Comparison of ENCODE assay signal across 25 cellular contexts in the genomic region with DNA sequence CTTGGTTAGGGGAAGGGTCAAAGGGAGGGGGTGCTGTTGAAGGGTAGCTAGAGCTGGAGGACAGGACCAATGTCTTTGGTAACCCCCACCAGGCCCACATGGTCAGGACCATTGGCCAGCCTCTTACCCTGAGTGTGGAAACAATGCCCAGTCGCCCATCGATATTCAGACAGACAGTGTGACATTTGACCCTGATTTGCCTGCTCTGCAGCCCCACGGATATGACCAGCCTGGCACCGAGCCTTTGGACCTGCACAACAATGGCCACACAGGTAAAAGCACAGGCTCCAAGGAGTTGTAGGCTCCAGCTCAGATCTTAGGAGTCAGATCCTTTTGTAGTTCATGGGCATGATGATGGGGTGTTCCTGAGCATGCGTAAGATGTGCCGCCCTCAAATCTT. TPM values are rescaled to one million over a fixed set of nuclear protein-coding genes. Genes with fewer than 3 reads are reported as not detected.
DNase-seq lines count a peak whose midpoint lies in the region; ATAC-seq and TF ChIP-seq lines count a peak whose summit lies in the region.
"Had no signal": no experiment of that assay in that cellular context is flagged by ENCODE, and none has a peak within 500 bp of the region (broad histone marks: within the 10 kb centered on the region; RNA-seq: fewer than 3 reads in every experiment).

No MANE protein-coding gene starts in this region.

- H3K36me3 Mint-ChIP-seq in Calu3 (ENCODE audit: insufficient read depth, unreplicated experiment) (peaks cover 20% of the 10 kb centered on the region), glutamatergic neuron (ENCODE audit: unreplicated experiment) (no peaks in the 10 kb centered on the region)

- CTCF ChIA-PET in Calu3 (lab: Charles Lee) = interaction anchor here (1.6 kb wide), 1 partner anchor 9 kb away, joined by 5 read pairs; no protein-coding TSS in a partner anchor
- CTCF ChIA-PET in PC-3 (lab: Charles Lee) = no interaction called here

- H3K4me3 ChIP-seq in PC-3 (ENCODE audit: low read length) = no peak overlapping the region
- H3K4me3 ChIP-seq: A549; BLaER1 treated with 17β-estradiol and CSF1 and Interleukin-3, amounts not matched to agents 10 nM and 100 nM; Peyer's patch; SK-N-MC had no signal

- H3K4me1 ChIP-seq in PC-3 (ENCODE audit: insufficient read depth, low read length) = peaks cover 46% of the 10 kb centered on the region

- H3K9me2 ChIP-seq in PC-3 (replicated peaks; ENCODE audit: low read length) = no peaks in the 10 kb centered on the region

- ATAC-seq in PC-3 (no peak), HG03439 (IDR thresholded peaks at IDR 0.05; ENCODE audit: unreplicated experiment) (no peak)
- ATAC-seq: A549, HCT116 had no signal

- DNase-seq in Calu3 = no peak
- no peak for DNase-seq in PC-3
- no peak for DNase-seq in glutamatergic neuron
- peak; percentile 55 for DNase-seq in posterior vena cava (ENCODE audit: low spot score)
- DNase-seq in epidermal melanocyte (ENCODE audit: insufficient read length, low spot score) = no peak
- DNase-seq in stimulated activated naive CD4-positive, alpha-beta T cell (lab: John Stamatoyannopoulos, UW) = no peak
- DNase-seq: AML-193; CD4-positive, alpha-beta memory T cell; COR-L47; DMS 273 treated with DMSO at 0.1 percent for 48 hours; DMS79 treated with DMSO at 0.1 percent for 48 hours; GF-D8; NCI-H1048; NCI-H1417; NCI-H1694; NCI-H2029 treated with DMSO at 0.1 percent for 48 hours; NCI-H446 treated with DMSO at 0.1 percent for 48 hours; NCI-H526 treated with DMSO at 0.1 percent for 48 hours; Peyer's patch; SIG-M5 had no signal

- no peaks in the 10 kb centered on the region for H3K9me3 ChIP-seq in PC-3 (ENCODE audit: low read length)
- H3K9me3 ChIP-seq: A549; BLaER1 treated with 17β-estradiol and CSF1 and Interleukin-3, amounts not matched to agents 10 nM and 100 nM; Peyer's patch had no signal

- TF ChIP-seq CTCF in Calu3 (IDR thresholded peaks at IDR 0.05; ENCODE audit: unreplicated experiment) = no peak
- TF ChIP-seq CTCF in PC-3 (conservative IDR thresholded peaks at IDR 0.05; ENCODE audit: low read depth, low read length) = no peak
- no peak for TF ChIP-seq CTCF in glutamatergic neuron (IDR thresholded peaks at IDR 0.05; ENCODE audit: partially characterized antibody, unreplicated experiment)

- H2AFZ ChIP-seq in PC-3 (ENCODE audit: low read length) = no peak overlapping the region

- H4K20me1 ChIP-seq in PC-3 (ENCODE audit: low read length) = no peaks in the 10 kb centered on the region

- peak overlapping the region; percentile 74; the same call in 1 of the 2 replicates for H3K4me2 ChIP-seq in PC-3 (ENCODE audit: low read length)
- H3K4me2 ChIP-seq: A549; BLaER1 treated with 17β-estradiol and CSF1 and Interleukin-3, amounts not matched to agents 10 nM and 100 nM had no signal

- BruUV-seq in Calu3 (replicated peaks; lab: Mats Ljungman, UMichigan) (no TSS peak), PC-3 (replicated peaks; lab: Mats Ljungman, UMichigan) (no TSS peak)

- POLR2A ChIA-PET in PC-3 (lab: Charles Lee; ENCODE audit: unreplicated experiment) = interaction anchor here (0.6 kb wide), 1 partner anchor 1967 kb away, joined by 7 read pairs; no protein-coding TSS in a partner anchor

- H3K4me3 Mint-ChIP-seq in Calu3 (ENCODE audit: low read depth, unreplicated experiment) (no peak overlapping the region), glutamatergic neuron (ENCODE audit: unreplicated experiment) (peak overlapping the region; percentile 9)
- H3K4me3 Mint-ChIP-seq: CD4-positive, alpha-beta memory T cell had no signal

- intact Hi-C loops in Calu3 (cut with micrococcal nuclease; ENCODE audit: unreplicated experiment) = no loop called here
- intact Hi-C loops in PC-3 (cut with micrococcal nuclease) = no loop called here
- intact Hi-C loops in posterior vena cava (cut with DNase I) = no loop called here

- no peaks in the 10 kb centered on the region for H3K9me3 Mint-ChIP-seq in Calu3 (ENCODE audit: low read depth, unreplicated experiment)
- H3K9me3 Mint-ChIP-seq in glutamatergic neuron (ENCODE audit: unreplicated experiment) = peaks cover 4% of the 10 kb centered on the region
- H3K9me3 Mint-ChIP-seq: CD4-positive, alpha-beta memory T cell had no signal

- H3K27ac ChIP-seq in PC-3 (ENCODE audit: low read length) = peak overlapping the region; percentile 87
- H3K27ac ChIP-seq: A549; BLaER1 treated with 17β-estradiol and CSF1 and Interleukin-3, amounts not matched to agents 10 nM and 100 nM; Peyer's patch; SK-N-MC had no signal

- peak overlapping the region; percentile 77 for H3K27ac Mint-ChIP-seq in Calu3 (ENCODE audit: unreplicated experiment)
- no peak overlapping the region for H3K27ac Mint-ChIP-seq in glutamatergic neuron (ENCODE audit: unreplicated experiment)

- peaks cover 16% of the 10 kb centered on the region; the same call in 1 of the 2 replicates for H3K36me3 ChIP-seq in PC-3 (ENCODE audit: low read depth, low read length)

- H3K9ac ChIP-seq in PC-3 (ENCODE audit: low read length) = no peak overlapping the region
- H3K9ac ChIP-seq: BLaER1 treated with 17β-estradiol and CSF1 and Interleukin-3, amounts not matched to agents 10 nM and 100 nM had no signal

- peaks cover 8% of the 10 kb centered on the region for H3K79me2 ChIP-seq in PC-3 (ENCODE audit: low read length)

- H3K4me1 Mint-ChIP-seq in Calu3 (ENCODE audit: low read depth, unreplicated experiment) = peaks cover 64% of the 10 kb centered on the region
- H3K4me1 Mint-ChIP-seq in glutamatergic neuron (ENCODE audit: low read depth, unreplicated experiment) = peaks cover 22% of the 10 kb centered on the region

- H3K27me3 Mint-ChIP-seq in Calu3 (ENCODE audit: unreplicated experiment) (peaks cover 28% of the 10 kb centered on the region), glutamatergic neuron (ENCODE audit: unreplicated experiment) (no peaks in the 10 kb centered on the region)

- H3F3A ChIP-seq in PC-3 (ENCODE audit: low read length, unreplicated experiment) = peaks cover 8% of the 10 kb centered on the region

- H3K27me3 ChIP-seq in PC-3 (ENCODE audit: low read length) = no peaks in the 10 kb centered on the region
- H3K27me3 ChIP-seq: Peyer's patch had no signal

RNA-seq across cellular contexts. Expression of a gene that starts 3.8 kb away (rescaled TPM):
- total RNA-seq in Calu3 (2022) = 1.0 and 1.3 TPM in 2 replicates
- total RNA-seq in PC-3 (2014; rRNA removed) = not detected in 2 replicates
- total RNA-seq in glutamatergic neuron (ENCODE audit: unreplicated experiment) = 1.5 TPM
- total RNA-seq in posterior vena cava = not detected
- total RNA-seq: CD4-positive, alpha-beta memory T cell; Peyer's patch had no signal

RNA-seq across cellular contexts. Expression of a gene that starts 7.4 kb away (rescaled TPM):
- total RNA-seq in Calu3 (2022) (195 TPM in 2 replicates), PC-3 (2014; rRNA removed) (211 and 222 TPM in 2 replicates), glutamatergic neuron (ENCODE audit: unreplicated experiment) (94.2 TPM), posterior vena cava (10 to 100 TPM; 56.2 to 68.1 TPM)

RNA-seq across cellular contexts. Expression of a gene that starts 11.2 kb away (rescaled TPM):
- 0.76 TPM in 1 of 2 replicates, not detected in the other for total RNA-seq in Calu3 (2022)
- 0.98 TPM in 1 of 2 replicates, not detected in the other for total RNA-seq in PC-3 (2014; rRNA removed)
- total RNA-seq in glutamatergic neuron (ENCODE audit: unreplicated experiment) = 1.3 TPM
- 10 to 100 TPM; 39.3 to 44.2 TPM for total RNA-seq in posterior vena cava

RNA-seq across cellular contexts. Expression of a gene that starts 21.0 kb away (rescaled TPM):
- total RNA-seq in Calu3 (2022) (0.42 and 1.5 TPM in 2 replicates), PC-3 (2014; rRNA removed) (19.0 and 27.0 TPM in 2 replicates), glutamatergic neuron (ENCODE audit: unreplicated experiment) (4.7 TPM), posterior vena cava (1 to 10 TPM; 6.7 to 9.1 TPM)

RNA-seq across cellular contexts. Expression of a gene that starts 25.5 kb away (rescaled TPM):
- total RNA-seq in Calu3 (2022) = 101 and 129 TPM in 2 replicates
- 42.0 and 47.4 TPM in 2 replicates for total RNA-seq in PC-3 (2014; rRNA removed)
- 24.3 TPM for total RNA-seq in glutamatergic neuron (ENCODE audit: unreplicated experiment)
- 10 to 100 TPM; 28.0 to 36.6 TPM for total RNA-seq in posterior vena cava

Comparison
In these comparisons a context has a peak if more than half of its experiments do, and no peak if none do; other contexts are left out.
1. RNA of a gene that starts 11.2 kb away (total RNA-seq): 39.3 to 44.2 TPM in posterior vena cava; 1.3 TPM in glutamatergic neuron (single experiment), 0.98 TPM in PC-3 and 0.76 TPM in Calu3; every median in the first group is over 10 times any median in the second.